In genomic region chr12:22876262-22876661, GRCh38 we compare ENCODE assay signal across 28 cellular contexts.
"Had no signal": no experiment of that assay in that cellular context is flagged by ENCODE, and none has a peak within 500 bp of the region (broad histone marks: within the 10 kb centered on the region; RNA-seq: fewer than 3 reads in every experiment).

No MANE protein-coding gene starts in this region.

- H3K4me3 ChIP-seq: stomach, suprapubic skin, testis, thoracic aorta, thyroid gland, tibial artery, tibial nerve, transverse colon, upper lobe of left lung, upper lobe of right lung, uterus, vagina had no signal

- H3K27me3 Mint-ChIP-seq: stimulated activated naive CD8-positive, alpha-beta T cell treated with anti-CD3 and anti-CD28 coated beads, Interleukin-15, amount 100 ng/mL, for 72 hours had no signal

- H3K9me3 Mint-ChIP-seq: stimulated activated effector memory CD8-positive, alpha-beta T cell treated with anti-CD3 and anti-CD28 coated beads, Interleukin-12 subunit alpha, Interleukin-12 subunit beta, amount 100 ng/mL, for 72 hours; stimulated activated memory B cell treated with anti-CD40 and anti-IgM and Interleukin-4, amounts not matched to agents 10 μg/mL and 1 μg/mL and 100 μg/mL, for 72 hours; stimulated activated naive CD8-positive, alpha-beta T cell treated with anti-CD3 and anti-CD28 coated beads, Interleukin-15, amount 100 ng/mL, for 72 hours had no signal

- H3K4me3 Mint-ChIP-seq: stimulated activated effector memory CD8-positive, alpha-beta T cell treated with anti-CD3 and anti-CD28 coated beads, Interleukin-12 subunit alpha, Interleukin-12 subunit beta, amount 100 ng/mL, for 72 hours; stimulated activated memory B cell treated with anti-CD40 and anti-IgM and Interleukin-4, amounts not matched to agents 10 μg/mL and 1 μg/mL and 100 μg/mL, for 72 hours; stimulated activated naive B cell treated with anti-CD40 and anti-IgM and Interleukin-4, amounts not matched to agents 10 μg/mL and 1 μg/mL and 100 μg/mL, for 72 hours; stimulated activated naive CD8-positive, alpha-beta T cell treated with anti-CD3 and anti-CD28 coated beads, Interleukin-15, amount 100 ng/mL, for 72 hours; stimulated activated naive CD8-positive, alpha-beta T cell treated with anti-CD3 and anti-CD28 coated beads, Interleukin-15, Interleukin-2, amounts not matched to agents 100 ng/mL and 50 ng/mL, for 24 hours; type B pancreatic cell had no signal

- H3K36me3 ChIP-seq: stomach, suprapubic skin, thoracic aorta, thyroid gland, tibial artery, tibial nerve, transverse colon, upper lobe of left lung, upper lobe of right lung, uterus, vagina had no signal

- H3K27me3 ChIP-seq: stomach, suprapubic skin, testis, thyroid gland, tibial artery, tibial nerve, transverse colon, upper lobe of left lung, upper lobe of right lung, uterus, vagina had no signal

- H3K27ac Mint-ChIP-seq: stimulated activated effector memory CD8-positive, alpha-beta T cell treated with anti-CD3 and anti-CD28 coated beads, Interleukin-12 subunit alpha, Interleukin-12 subunit beta, amount 100 ng/mL, for 72 hours; stimulated activated memory B cell treated with anti-CD40 and anti-IgM and Interleukin-4, amounts not matched to agents 10 μg/mL and 1 μg/mL and 100 μg/mL, for 72 hours; stimulated activated naive B cell treated with anti-CD40 and anti-IgM and Interleukin-4, amounts not matched to agents 10 μg/mL and 1 μg/mL and 100 μg/mL, for 72 hours; stimulated activated naive CD8-positive, alpha-beta T cell treated with anti-CD3 and anti-CD28 coated beads, Interleukin-15, amount 100 ng/mL, for 72 hours; stimulated activated naive CD8-positive, alpha-beta T cell treated with anti-CD3 and anti-CD28 coated beads, Interleukin-15, Interleukin-2, amounts not matched to agents 100 ng/mL and 50 ng/mL, for 24 hours; type B pancreatic cell had no signal

- DNase-seq: stimulated activated CD4-positive, alpha-beta T cell treated with anti-CD3 and anti-CD28 coated beads, Interleukin-2, amount 100 ng/mL, for 48 hours; stimulated activated CD4-positive, alpha-beta T cell treated with anti-CD3 and anti-CD28 coated beads, Interleukin-4, amount 100 ng/mL, for 1 hour; stimulated activated CD4-positive, alpha-beta T cell treated with anti-CD3 and anti-CD28 coated beads, Interleukin-4, amount 100 ng/mL, for 24 hours; stimulated activated CD4-positive, alpha-beta T cell treated with anti-CD3 and anti-CD28 coated beads, Interleukin-4, amount 100 ng/mL, for 4 hours; stimulated activated CD8-positive, alpha-beta memory T cell treated with anti-CD3 and anti-CD28 coated beads, Interleukin-4, amount 100 ng/mL, for 48 hours; stimulated activated naive B cell treated with anti-CD40 and anti-IgM and Interleukin-4, amounts not matched to agents 10 μg/mL and 1 μg/mL and 100 μg/mL, for 72 hours; stimulated activated naive CD4-positive, alpha-beta T cell; stimulated activated naive CD4-positive, alpha-beta T cell treated with Interleukin-2 at 50 U/mL for 16 hours; stimulated activated naive CD8-positive, alpha-beta T cell treated with anti-CD3 and anti-CD28 coated beads, Interleukin-15, amount 100 ng/mL, for 72 hours; stimulated activated naive CD8-positive, alpha-beta T cell treated with anti-CD3 and anti-CD28 coated beads, Interleukin-15, Interleukin-2, amounts not matched to agents 100 U/mL and 50 U/mL, for 24 hours; stomach; substantia nigra; testis; thyroid gland; tibial artery; transverse colon; trophoblast cell; upper lobe of left lung; upper lobe of right lung; uterus had no signal

- H3K4me1 ChIP-seq: stomach, suprapubic skin, testis, thyroid gland, tibial nerve, transverse colon, upper lobe of left lung, upper lobe of right lung, uterus, vagina had no signal

- H3K27ac ChIP-seq: stomach, suprapubic skin, testis, thoracic aorta, thyroid gland, tibial artery, tibial nerve, transverse colon, upper lobe of left lung, upper lobe of right lung, uterus, vagina had no signal

- H3K36me3 Mint-ChIP-seq: stimulated activated effector memory CD8-positive, alpha-beta T cell treated with anti-CD3 and anti-CD28 coated beads, Interleukin-12 subunit alpha, Interleukin-12 subunit beta, amount 100 ng/mL, for 72 hours; stimulated activated memory B cell treated with anti-CD40 and anti-IgM and Interleukin-4, amounts not matched to agents 10 μg/mL and 1 μg/mL and 100 μg/mL, for 72 hours; stimulated activated naive B cell treated with anti-CD40 and anti-IgM and Interleukin-4, amounts not matched to agents 10 μg/mL and 1 μg/mL and 100 μg/mL, for 72 hours; type B pancreatic cell had no signal

- H3K9me3 ChIP-seq: stomach, suprapubic skin, testis, thoracic aorta, thyroid gland, tibial artery, tibial nerve, transverse colon, upper lobe of left lung, upper lobe of right lung, uterus, vagina had no signal

- H3K4me1 Mint-ChIP-seq: stimulated activated effector memory CD8-positive, alpha-beta T cell treated with anti-CD3 and anti-CD28 coated beads, Interleukin-12 subunit alpha, Interleukin-12 subunit beta, amount 100 ng/mL, for 72 hours; stimulated activated memory B cell treated with anti-CD40 and anti-IgM and Interleukin-4, amounts not matched to agents 10 μg/mL and 1 μg/mL and 100 μg/mL, for 72 hours; stimulated activated naive B cell treated with anti-CD40 and anti-IgM and Interleukin-4, amounts not matched to agents 10 μg/mL and 1 μg/mL and 100 μg/mL, for 72 hours; stimulated activated naive CD8-positive, alpha-beta T cell treated with anti-CD3 and anti-CD28 coated beads, Interleukin-15, amount 100 ng/mL, for 72 hours had no signal
